ENCODE assay signal across 20 cellular contexts in genomic region chr18:46609048-46609447, GRCh38. TPM values are rescaled to one million over a fixed set of nuclear protein-coding genes. Genes with fewer than 3 reads are reported as not detected.
"Had no signal": no experiment of that assay in that cellular context is flagged by ENCODE, and none has a peak within 500 bp of the region (broad histone marks: within the 10 kb centered on the region; RNA-seq: fewer than 3 reads in every experiment).

No MANE protein-coding gene starts in this region.

- H3K9me3 ChIP-seq: gastrocnemius medialis, heart right ventricle, mucosa of descending colon, ovary, right atrium auricular region, sigmoid colon had no signal

- H3K36me3 ChIP-seq: gastrocnemius medialis, heart right ventricle, ovary, right atrium auricular region, sigmoid colon had no signal

- H3K27ac Mint-ChIP-seq: natural killer cell had no signal

- FAIRE-seq: islet of Langerhans, small intestine, urothelium cell line had no signal

- H3K27ac ChIP-seq: dorsolateral prefrontal cortex, gastrocnemius medialis, heart right ventricle, ovary, right atrium auricular region, sigmoid colon had no signal

- H3K4me3 Mint-ChIP-seq: natural killer cell, neural crest cell had no signal

- H3K9me3 Mint-ChIP-seq: natural killer cell, neural crest cell had no signal

- ATAC-seq: gastrocnemius medialis, heart right ventricle, mucosa of descending colon, natural killer cell had no signal

- H3K4me1 ChIP-seq: gastrocnemius medialis, heart right ventricle, right atrium auricular region, sigmoid colon had no signal

- H3K36me3 Mint-ChIP-seq: natural killer cell had no signal

- H3K4me1 Mint-ChIP-seq: natural killer cell, neural crest cell had no signal

- H3K4me3 ChIP-seq: dorsolateral prefrontal cortex, gastrocnemius medialis, heart right ventricle, mucosa of descending colon, ovary, right atrium auricular region, sigmoid colon had no signal

- H3K27me3 ChIP-seq: gastrocnemius medialis, ovary, right atrium auricular region, sigmoid colon had no signal

- DNase-seq: cortex of kidney; dorsolateral prefrontal cortex; effector CD8-positive, alpha-beta T cell; gastrocnemius medialis; heart right ventricle; hypothalamus; kidney glomerular epithelial cell; mucosa of descending colon; natural killer cell; ovary; sigmoid colon; small intestine; stimulated activated CD4-positive, alpha-beta T cell treated with anti-CD3 and anti-CD28 coated beads, Interleukin-12 subunit alpha, Interleukin-12 subunit beta, amount 100 ng/mL, for 4 hours; stimulated activated naive CD4-positive, alpha-beta T cell treated with Interleukin-2 at 50 U/mL for 16 hours; trophoblast cell had no signal

RNA-seq across cellular contexts. Expression of gene LOXHD1, which starts 48.0 kb away (rescaled TPM):
- total RNA-seq: fibroblast of lung, neural crest cell had no signal
